16 cellular contexts compared by ENCODE assay signal in genomic region chrX:24243692-24244091, GRCh38.
DNase-seq lines count a peak whose midpoint lies in the region; ATAC-seq and TF ChIP-seq lines count a peak whose summit lies in the region.
"Had no signal": no experiment of that assay in that cellular context is flagged by ENCODE, and none has a peak within 500 bp of the region (broad histone marks: within the 10 kb centered on the region; RNA-seq: fewer than 3 reads in every experiment).

No MANE protein-coding gene starts in this region.

- no peaks in the 10 kb centered on the region for H3K36me3 ChIP-seq in ACC112 (ENCODE audit: insufficient read depth, low read length)
- H3K36me3 ChIP-seq: breast epithelium had no signal

- no peaks in the 10 kb centered on the region for H3K27me3 ChIP-seq in ACC112 (ENCODE audit: insufficient read depth, low read length)

- no peak for ATAC-seq in HG03571 (IDR thresholded peaks at IDR 0.05; ENCODE audit: unreplicated experiment)

- H3K4me3 ChIP-seq in ACC112 (ENCODE audit: low read depth, low read length), result peak overlapping the region; percentile 14
- H3K4me3 ChIP-seq in fibroblast of villous mesenchyme (ENCODE audit: low read depth, low read length), result no peak overlapping the region
- H3K4me3 ChIP-seq: breast epithelium had no signal

- H3K79me2 ChIP-seq in ACC112 (ENCODE audit: control insufficient read depth, insufficient read depth, low read length, unreplicated experiment), result no peaks in the 10 kb centered on the region

- TF ChIP-seq CTCF in VCaP (conservative IDR thresholded peaks at IDR 0.05), result no peak
- no peak for TF ChIP-seq CTCF in fibroblast of villous mesenchyme (IDR thresholded peaks at IDR 0.05; ENCODE audit: insufficient read depth, low read depth, low read length)

- H3K4me1 ChIP-seq in ACC112 (ENCODE audit: control insufficient read depth, insufficient read depth, low read length, unreplicated experiment), result peaks cover 44% of the 10 kb centered on the region
- H3K4me1 ChIP-seq: breast epithelium had no signal

- no peak overlapping the region for H2AFZ ChIP-seq in ACC112 (ENCODE audit: low read length, unreplicated experiment)

- peak overlapping the region; percentile 81 for H3K27ac ChIP-seq in ACC112 (ENCODE audit: low read depth, low read length)
- H3K27ac ChIP-seq in VCaP, result peak overlapping the region; percentile 55
- H3K27ac ChIP-seq: KMS-11 had no signal

- peak; percentile 42 for DNase-seq in GM04503 (ENCODE audit: low read depth)
- DNase-seq in fibroblast of villous mesenchyme (ENCODE audit: low read depth), result peak; percentile 16
- DNase-seq in ecto neural progenitor cell (ENCODE audit: low spot score), result no peak
- DNase-seq in hippocampal formation (lab: John Stamatoyannopoulos, UW), result no peak
- DNase-seq in COR-L47 (lab: John Stamatoyannopoulos, UW), result no peak
- DNase-seq: activated gamma-delta T cell; effector CD4-positive, alpha-beta T cell; NCI-H146; NCI-H446; OCI-M1; stimulated activated CD4-positive, alpha-beta T cell treated with anti-CD3 and anti-CD28 coated beads, Interleukin-4, amount 100 ng/mL, for 24 hours had no signal

Comparison
In these comparisons a context has a peak if more than half of its experiments do, and no peak if none do; other contexts are left out.
1. DNase-seq: peak in GM04503 (single experiment) and fibroblast of villous mesenchyme (single experiment); none in ecto neural progenitor cell (single experiment), hippocampal formation (0 of 2) and COR-L47 (single experiment).